In the genomic region with DNA sequence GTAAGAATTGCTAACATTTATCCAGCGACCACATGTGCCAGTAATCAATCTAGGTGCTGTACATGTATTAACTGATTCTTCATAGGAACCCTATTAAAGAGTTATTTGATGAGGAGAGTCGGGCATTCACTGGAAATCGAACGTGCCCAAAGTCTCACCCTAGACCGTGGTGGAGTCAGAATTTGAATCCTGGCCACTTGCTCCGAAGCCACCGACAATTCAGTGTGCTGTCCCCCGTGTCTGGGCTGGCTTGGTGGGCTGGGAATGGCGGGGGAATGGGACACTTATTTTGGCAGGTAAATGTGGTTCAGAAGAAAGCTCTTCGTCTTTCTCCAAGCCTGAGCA, we compare ENCODE assay signal across 8 cellular contexts. TPM values are rescaled to one million over a fixed set of nuclear protein-coding genes. Genes with fewer than 3 reads are reported as not detected.
DNase-seq lines count a peak whose midpoint lies in the region; ATAC-seq and TF ChIP-seq lines count a peak whose summit lies in the region.

No MANE protein-coding gene starts in this region.

- peak overlapping the region; percentile 73 to 91 (median 82) for H3K4me3 Mint-ChIP-seq in IgD-negative memory B cell
- H3K4me3 Mint-ChIP-seq in naive thymus-derived CD8-positive, alpha-beta T cell, result peak overlapping the region; percentile 70 to 88 (median 83)

- peak overlapping the region in 2 of 3 donors; percentile 1 to 48 for H3K27ac Mint-ChIP-seq in IgD-negative memory B cell
- peak overlapping the region in 9 of 10 donors; percentile 1 to 93 (median 58) for H3K27ac Mint-ChIP-seq in naive thymus-derived CD8-positive, alpha-beta T cell

- no peaks in the 10 kb centered on the region for H3K36me3 Mint-ChIP-seq in IgD-negative memory B cell
- peaks cover 0 to 3% (median 0%) of the 10 kb centered on the region in 3 donors for H3K36me3 Mint-ChIP-seq in naive thymus-derived CD8-positive, alpha-beta T cell

- H3K4me1 Mint-ChIP-seq in IgD-negative memory B cell, result peaks cover 10 to 18% (median 11%) of the 10 kb centered on the region in 3 donors
- peaks cover 11 to 33% (median 22%) of the 10 kb centered on the region in 4 donors for H3K4me1 Mint-ChIP-seq in naive thymus-derived CD8-positive, alpha-beta T cell

- TF ChIP-seq CTCF in AG04449 (IDR thresholded peaks at IDR 0.05; ENCODE audit: insufficient read depth, low read length, missing control alignments), result no peak
- TF ChIP-seq CTCF in choroid plexus epithelial cell (conservative IDR thresholded peaks at IDR 0.05; ENCODE audit: low read depth, low read length), result no peak

- POLR2A ChIA-PET in AG04449 (lab: Yijun Ruan, JAX), result interaction anchor here (1.3 kb wide), 1 partner anchor 19 kb away, joined by 4 read pairs; no protein-coding TSS in a partner anchor
- POLR2A ChIA-PET in naive thymus-derived CD8-positive, alpha-beta T cell (lab: Charles Lee), result interaction anchor here (1.0 to 2.5 kb wide), 4 partner anchors 12 to 161 kb away, joined by 3 to 10 read pairs (median 6); partner anchors contain the start of gene WSB1

- CTCF ChIA-PET in AG04449 (lab: Yijun Ruan, JAX), result interaction anchor here (0.7 to 8.8 kb wide), 14 partner anchors 9 to 219 kb away, joined by 3 to 146 read pairs (median 5); no protein-coding TSS in a partner anchor

- no peak for ATAC-seq in naive thymus-derived CD8-positive, alpha-beta T cell
- ATAC-seq in GM18517 (IDR thresholded peaks at IDR 0.05; ENCODE audit: unreplicated experiment), result no peak

- no peak for DNase-seq in AG04449 (ENCODE audit: low read depth, low spot score)
- no peak for DNase-seq in choroid plexus epithelial cell (ENCODE audit: low read depth)
- DNase-seq in naive thymus-derived CD8-positive, alpha-beta T cell, result no peak
- DNase-seq in activated effector memory CD4-positive, alpha-beta T cell treated with anti-CD3 and anti-CD28 coated beads, Interleukin-2, amount 50 U/mL, for 16 hours, result no peak
- DNase-seq in amygdala (lab: John Stamatoyannopoulos, UW), result no peak
- DNase-seq in OCI-M1 (lab: John Stamatoyannopoulos, UW), result no peak

- no peaks in the 10 kb centered on the region for H3K27me3 Mint-ChIP-seq in IgD-negative memory B cell
- H3K27me3 Mint-ChIP-seq in naive thymus-derived CD8-positive, alpha-beta T cell, result no peaks in the 10 kb centered on the region

- peak overlapping the region; percentile 69 for H3K4me3 ChIP-seq in AG04449 (ENCODE audit: low read depth, low read length)
- peak overlapping the region; percentile 87 for H3K4me3 ChIP-seq in choroid plexus epithelial cell (ENCODE audit: low read depth, low read length)

- H3K9me3 Mint-ChIP-seq in IgD-negative memory B cell, result no peaks in the 10 kb centered on the region
- no peaks in the 10 kb centered on the region for H3K9me3 Mint-ChIP-seq in naive thymus-derived CD8-positive, alpha-beta T cell

RNA-seq across cellular contexts. Expression of gene KSR1, which starts 0.7 kb away (rescaled TPM):
- polyA plus RNA-seq in IgD-negative memory B cell, result 2.1 TPM
- 10 to 100 TPM; 24.2 to 25.4 TPM for total RNA-seq in naive thymus-derived CD8-positive, alpha-beta T cell
- 1 to 10 TPM in 1 of 3 donors, under 1 TPM in 2; 0.73 to 2.0 (median 0.91) TPM for polyA plus RNA-seq in naive thymus-derived CD8-positive, alpha-beta T cell
